In the genomic region with DNA sequence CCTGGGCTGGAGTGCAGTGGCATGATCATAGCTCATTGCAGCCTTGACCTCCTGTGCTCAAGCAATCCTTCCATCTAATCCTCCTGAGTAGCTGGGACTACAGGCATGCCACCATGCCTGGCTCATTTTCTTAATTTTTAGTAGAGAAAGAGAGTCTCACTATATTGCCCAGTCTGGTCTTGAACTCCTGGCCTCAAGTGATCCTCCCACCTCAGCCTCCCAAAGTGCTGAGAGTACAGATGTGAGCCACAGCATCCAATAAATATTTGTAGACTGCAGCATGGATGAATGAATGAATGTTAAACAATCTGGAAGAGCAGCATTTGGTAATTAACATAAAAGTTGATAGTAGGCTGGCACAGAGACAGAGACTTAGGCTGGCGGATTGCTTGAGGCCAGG, we compare ENCODE assay signal across 1 cellular context.
A peak's percentile ranks its signal among the peaks of the same experiment; 100 is the strongest.
TF ChIP-seq lines count a peak whose summit lies in the region.

No MANE protein-coding gene starts in this region.

TF ChIP-seq in HepG2, 621 proteins besides CTCF, POLR2A, EP300 and RAD21:
- no peak for TF ChIP-seq MBD4 (IDR thresholded peaks at IDR 0.05; ENCODE audit: borderline replicate concordance, low read length)
- TF ChIP-seq, protein P1, sequence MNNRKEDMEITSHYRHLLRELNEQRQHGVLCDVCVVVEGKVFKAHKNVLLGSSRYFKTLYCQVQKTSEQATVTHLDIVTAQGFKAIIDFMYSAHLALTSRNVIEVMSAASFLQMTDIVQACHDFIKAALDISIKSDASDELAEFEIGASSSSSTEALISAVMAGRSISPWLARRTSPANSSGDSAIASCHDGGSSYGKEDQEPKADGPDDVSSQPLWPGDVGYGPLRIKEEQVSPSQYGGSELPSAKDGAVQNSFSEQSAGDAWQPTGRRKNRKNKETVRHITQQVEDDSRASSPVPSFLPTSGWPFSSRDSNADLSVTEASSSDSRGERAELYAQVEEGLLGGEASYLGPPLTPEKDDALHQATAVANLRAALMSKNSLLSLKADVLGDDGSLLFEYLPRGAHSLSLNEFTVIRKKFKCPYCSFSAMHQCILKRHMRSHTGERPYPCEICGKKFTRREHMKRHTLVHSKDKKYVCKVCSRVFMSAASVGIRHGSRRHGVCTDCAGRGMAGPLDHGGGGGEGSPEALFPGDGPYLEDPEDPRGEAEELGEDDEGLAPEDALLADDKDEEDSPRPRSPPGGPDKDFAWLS (CRISPR knock-in tag; IDR thresholded peaks at IDR 0.05; ENCODE audit: borderline replicate concordance): no peak
- peak; percentile 64; the same call in 1 of the 2 replicates for TF ChIP-seq ZMYM2 (CRISPR knock-in tag; IDR thresholded peaks at IDR 0.05)
- no peak for TF ChIP-seq KMT2A (CRISPR knock-in tag; IDR thresholded peaks at IDR 0.05)
- TF ChIP-seq MEIS2 (CRISPR knock-in tag; IDR thresholded peaks at IDR 0.05): no peak
- TF ChIP-seq SAFB2 (CRISPR knock-in tag; IDR thresholded peaks at IDR 0.05; ENCODE audit: borderline replicate concordance, low read depth): no peak
- TF ChIP-seq, protein P2, sequence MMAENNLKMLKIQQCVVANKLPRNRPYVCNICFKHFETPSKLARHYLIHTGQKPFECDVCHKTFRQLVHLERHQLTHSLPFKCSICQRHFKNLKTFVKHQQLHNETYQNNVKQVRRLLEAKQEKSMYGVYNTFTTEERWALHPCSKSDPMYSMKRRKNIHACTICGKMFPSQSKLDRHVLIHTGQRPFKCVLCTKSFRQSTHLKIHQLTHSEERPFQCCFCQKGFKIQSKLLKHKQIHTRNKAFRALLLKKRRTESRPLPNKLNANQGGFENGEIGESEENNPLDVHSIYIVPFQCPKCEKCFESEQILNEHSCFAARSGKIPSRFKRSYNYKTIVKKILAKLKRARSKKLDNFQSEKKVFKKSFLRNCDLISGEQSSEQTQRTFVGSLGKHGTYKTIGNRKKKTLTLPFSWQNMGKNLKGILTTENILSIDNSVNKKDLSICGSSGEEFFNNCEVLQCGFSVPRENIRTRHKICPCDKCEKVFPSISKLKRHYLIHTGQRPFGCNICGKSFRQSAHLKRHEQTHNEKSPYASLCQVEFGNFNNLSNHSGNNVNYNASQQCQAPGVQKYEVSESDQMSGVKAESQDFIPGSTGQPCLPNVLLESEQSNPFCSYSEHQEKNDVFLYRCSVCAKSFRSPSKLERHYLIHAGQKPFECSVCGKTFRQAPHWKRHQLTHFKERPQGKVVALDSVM (CRISPR knock-in tag; IDR thresholded peaks at IDR 0.05): peak; percentile 88
- no peak for TF ChIP-seq NR3C1 (CRISPR knock-in tag; IDR thresholded peaks at IDR 0.05)
- no peak for TF ChIP-seq ZNF256 (CRISPR knock-in tag; conservative IDR thresholded peaks at IDR 0.05)
- TF ChIP-seq ADNP (CRISPR knock-in tag; IDR thresholded peaks at IDR 0.05): 0 out of 2 replicates have a peak, but pooled peaks have one; percentile 17
- TF ChIP-seq ZNF597 (CRISPR knock-in tag; IDR thresholded peaks at IDR 0.05): no peak
- TF ChIP-seq SMAD9 (CRISPR knock-in tag; IDR thresholded peaks at IDR 0.05): no peak
- TF ChIP-seq, protein P3, sequence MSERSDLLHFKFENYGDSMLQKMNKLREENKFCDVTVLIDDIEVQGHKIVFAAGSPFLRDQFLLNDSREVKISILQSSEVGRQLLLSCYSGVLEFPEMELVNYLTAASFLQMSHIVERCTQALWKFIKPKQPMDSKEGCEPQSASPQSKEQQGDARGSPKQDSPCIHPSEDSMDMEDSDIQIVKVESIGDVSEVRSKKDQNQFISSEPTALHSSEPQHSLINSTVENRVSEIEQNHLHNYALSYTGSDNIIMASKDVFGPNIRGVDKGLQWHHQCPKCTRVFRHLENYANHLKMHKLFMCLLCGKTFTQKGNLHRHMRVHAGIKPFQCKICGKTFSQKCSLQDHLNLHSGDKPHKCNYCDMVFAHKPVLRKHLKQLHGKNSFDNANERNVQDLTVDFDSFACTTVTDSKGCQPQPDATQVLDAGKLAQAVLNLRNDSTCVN (CRISPR knock-in tag; IDR thresholded peaks at IDR 0.05; ENCODE audit: borderline replicate concordance): no peak
- TF ChIP-seq ZMYM3 (CRISPR knock-in tag; IDR thresholded peaks at IDR 0.05): peak; percentile 64
- TF ChIP-seq ZNF367 (CRISPR knock-in tag; IDR thresholded peaks at IDR 0.05; ENCODE audit: borderline replicate concordance): no peak
- no peak for TF ChIP-seq CREM (IDR thresholded peaks at IDR 0.05)
- TF ChIP-seq CREM (CRISPR knock-in tag; IDR thresholded peaks at IDR 0.05): no peak
- no peak for TF ChIP-seq ZNF747 (CRISPR knock-in tag; IDR thresholded peaks at IDR 0.05; ENCODE audit: borderline replicate concordance)
- TF ChIP-seq PHF8 (CRISPR knock-in tag; IDR thresholded peaks at IDR 0.05): no peak
- TF ChIP-seq ZNF121 (CRISPR knock-in tag; IDR thresholded peaks at IDR 0.05): peak; percentile 84
- no peak for TF ChIP-seq SRSF1 (optimal IDR thresholded peaks at IDR 0.05; ENCODE audit: low read depth, low read length)
- no peak for TF ChIP-seq SYNCRIP (IDR thresholded peaks at IDR 0.05; ENCODE audit: insufficient read depth, low read depth, low read length)
TF ChIP-seq in HepG2: peak in this region for 5.
